Comparison of ENCODE assay signal across 21 cellular contexts in genomic region chrX:46994096-46994495, GRCh38.
DNase-seq lines count a peak whose midpoint lies in the region; ATAC-seq and TF ChIP-seq lines count a peak whose summit lies in the region.
"Had no signal": no experiment of that assay in that cellular context is flagged by ENCODE, and none has a peak within 500 bp of the region (broad histone marks: within the 10 kb centered on the region; RNA-seq: fewer than 3 reads in every experiment).

No MANE protein-coding gene starts in this region.

- no peak for TF ChIP-seq POLR2A in Peyer's patch (IDR thresholded peaks at IDR 0.05)

- H3K9me3 ChIP-seq in Peyer's patch (no peaks in the 10 kb centered on the region), mucosa of descending colon (no peaks in the 10 kb centered on the region), GM23248 (ENCODE audit: low read depth) (no peaks in the 10 kb centered on the region)
- H3K9me3 ChIP-seq: left ventricle myocardium inferior, SJSA1 had no signal

- peak; percentile 56 for DNase-seq in COLO829 (ENCODE audit: low spot score)
- DNase-seq in globus pallidus (ENCODE audit: low spot score) = peak; percentile 89
- peak; percentile 2 for DNase-seq in occipital lobe (lab: John Stamatoyannopoulos, UW)
- no peak for DNase-seq in Peyer's patch
- DNase-seq in mucosa of descending colon = no peak
- DNase-seq in GM23248 = no peak
- no peak for DNase-seq in D341Med (ENCODE audit: low spot score)
- DNase-seq: activated CD4-positive, alpha-beta T cell treated with anti-CD3 and anti-CD28 coated beads for 48 hours; activated naive CD4-positive, alpha-beta T cell treated with anti-CD3 and anti-CD28 coated beads, Interleukin-2, amount 50 U/mL, for 16 hours; cerebellar nuclear complex; effector memory CD4-positive, alpha-beta T cell; heart left ventricle; left ventricle myocardium inferior; NCI-H1048; NCI-H1930; NCI-H748 treated with DMSO at 0.1 percent for 48 hours; T-helper 17 cell; upper lobe of left lung had no signal

- peaks cover 0 to 5% (median 0%) of the 10 kb centered on the region in 3 donors for H3K36me3 ChIP-seq in Peyer's patch
- H3K36me3 ChIP-seq in mucosa of descending colon (ENCODE audit: low read depth) = no peaks in the 10 kb centered on the region
- H3K36me3 ChIP-seq in GM23248 (ENCODE audit: low read depth) = no peaks in the 10 kb centered on the region

- intact Hi-C loops in mucosa of descending colon (cut with DNase I, micrococcal nuclease) = no loop called here

- in situ Hi-C loops in GM23248 (cut with MboI) = no loop called here

- H3K27ac ChIP-seq in angular gyrus (ENCODE audit: low read depth, low read length) (peak overlapping the region; percentile 64), Peyer's patch (no peak overlapping the region), GM23248 (no peak overlapping the region)
- H3K27ac ChIP-seq: C4-2B, heart left ventricle, left ventricle myocardium inferior, SJSA1, upper lobe of left lung had no signal

- H3K9ac ChIP-seq in GM23248 = no peak overlapping the region

- H3K79me2 ChIP-seq in GM23248 (ENCODE audit: insufficient read depth) = no peaks in the 10 kb centered on the region

- no peak overlapping the region for H2AFZ ChIP-seq in GM23248

- no peak overlapping the region for H3K4me2 ChIP-seq in GM23248 (ENCODE audit: unreplicated experiment)

- H3K4me1 ChIP-seq in Peyer's patch = no peaks in the 10 kb centered on the region
- no peaks in the 10 kb centered on the region for H3K4me1 ChIP-seq in mucosa of descending colon (ENCODE audit: low read depth)
- H3K4me1 ChIP-seq in GM23248 (ENCODE audit: insufficient read depth) = no peaks in the 10 kb centered on the region
- H3K4me1 ChIP-seq: heart left ventricle, left ventricle myocardium inferior, SJSA1, upper lobe of left lung had no signal

- no peaks in the 10 kb centered on the region for H4K20me1 ChIP-seq in GM23248 (ENCODE audit: insufficient read depth)

- H3K4me3 ChIP-seq in Peyer's patch (no peak overlapping the region), mucosa of descending colon (no peak overlapping the region), GM23248 (no peak overlapping the region)
- H3K4me3 ChIP-seq: heart left ventricle, left ventricle myocardium inferior, SJSA1, upper lobe of left lung had no signal

- TF ChIP-seq CTCF in Peyer's patch (IDR thresholded peaks at IDR 0.05) = no peak
- no peak for TF ChIP-seq CTCF in mucosa of descending colon (IDR thresholded peaks at IDR 0.05)

- no peaks in the 10 kb centered on the region for H3F3A ChIP-seq in GM23248 (ENCODE audit: insufficient read depth)

- H3K27me3 ChIP-seq in Peyer's patch (no peaks in the 10 kb centered on the region), GM23248 (replicated peaks; ENCODE audit: insufficient read depth) (no peaks in the 10 kb centered on the region)
- H3K27me3 ChIP-seq: SJSA1, upper lobe of left lung had no signal

- H3K9me2 ChIP-seq in GM23248 (ENCODE audit: insufficient read depth) = no peaks in the 10 kb centered on the region

- no peak for ATAC-seq in mucosa of descending colon
- ATAC-seq: heart left ventricle, T-helper 17 cell had no signal

Comparison
In these comparisons a context has a peak if more than half of its experiments do, and no peak if none do; other contexts are left out.
1. DNase-seq: peak in COLO829 (single experiment), globus pallidus (single experiment) and occipital lobe (single experiment); none in Peyer's patch (0 of 3), mucosa of descending colon (0 of 3), GM23248 (single experiment) and D341Med (single experiment).